ENCODE assay signal across 19 cellular contexts in genomic region chr3:132435239-132435910, GRCh38. TPM values are rescaled to one million over a fixed set of nuclear protein-coding genes. Genes with fewer than 3 reads are reported as not detected.
DNase-seq lines count a peak whose midpoint lies in the region; ATAC-seq and TF ChIP-seq lines count a peak whose summit lies in the region.
"Had no signal": no experiment of that assay in that cellular context is flagged by ENCODE, and none has a peak within 500 bp of the region (broad histone marks: within the 10 kb centered on the region; RNA-seq: fewer than 3 reads in every experiment).

No MANE protein-coding gene starts in this region.

- H3K27me3 ChIP-seq in sigmoid colon, result no peaks in the 10 kb centered on the region
- H3K27me3 ChIP-seq: testis had no signal

- no peak for TF ChIP-seq CTCF in NB4 (IDR thresholded peaks at IDR 0.05; ENCODE audit: low read depth, low read length)
- TF ChIP-seq CTCF in sigmoid colon (IDR thresholded peaks at IDR 0.05), result no peak

- peaks cover 9% of the 10 kb centered on the region for H3K36me3 Mint-ChIP-seq in activated CD4-positive, alpha-beta T cell treated with anti-CD3 and anti-CD28 coated beads, Interleukin-2, amount 10 ng/mL, durations not matched to agents 24 days and 14 days (ENCODE audit: low read depth)
- peaks cover 44% of the 10 kb centered on the region for H3K36me3 Mint-ChIP-seq in dendritic cell treated with granulocyte-macrophage colony-stimulating factor and Interleukin-4, amounts not matched to agents 40 ng/mL and 50 ng/mL, for 4 days (ENCODE audit: low read depth)
- H3K36me3 Mint-ChIP-seq in stimulated activated naive B cell treated with anti-CD40 and anti-IgM and Interleukin-4, amounts not matched to agents 10 μg/mL and 1 μg/mL and 100 μg/mL, for 72 hours, result peaks cover 15 to 31% of the 10 kb centered on the region in 2 donors

- H3K4me3 ChIP-seq in NB4 (ENCODE audit: low read depth, low read length) (no peak overlapping the region), sigmoid colon (no peak overlapping the region)
- H3K4me3 ChIP-seq: A549, lung, skin epidermis, testis had no signal

- no peak for TF ChIP-seq EP300 in sigmoid colon (IDR thresholded peaks at IDR 0.05)

- no peak overlapping the region for H3K4me3 Mint-ChIP-seq in activated CD4-positive, alpha-beta T cell treated with anti-CD3 and anti-CD28 coated beads, Interleukin-2, amount 10 ng/mL, durations not matched to agents 24 days and 14 days
- H3K4me3 Mint-ChIP-seq in dendritic cell treated with granulocyte-macrophage colony-stimulating factor and Interleukin-4, amounts not matched to agents 40 ng/mL and 50 ng/mL, for 4 days, result no peak overlapping the region
- no peak overlapping the region for H3K4me3 Mint-ChIP-seq in stimulated activated naive B cell treated with anti-CD40 and anti-IgM and Interleukin-4, amounts not matched to agents 10 μg/mL and 1 μg/mL and 100 μg/mL, for 72 hours
- H3K4me3 Mint-ChIP-seq: WTC11 had no signal

- H3K4me1 ChIP-seq in sigmoid colon, result peaks cover 0 to 13% (median 7%) of the 10 kb centered on the region in 4 donors

- DNase-seq in activated CD4-positive, alpha-beta T cell treated with anti-CD3 and anti-CD28 coated beads, Interleukin-2, amount 10 ng/mL, durations not matched to agents 24 days and 14 days, result no peak
- DNase-seq in activated CD4-positive, alpha-beta T cell treated with anti-CD3 and anti-CD28 coated beads for 48 hours, result no peak
- DNase-seq in NB4 (ENCODE audit: low read depth) (peak; percentile 9), sigmoid colon (no peak), GF-D8 (lab: John Stamatoyannopoulos, UW) (no peak)
- no peak for DNase-seq in stimulated activated naive B cell treated with anti-CD40 and anti-IgM and Interleukin-4, amounts not matched to agents 10 μg/mL and 1 μg/mL and 100 μg/mL, for 72 hours
- DNase-seq: DMS153; NCI-H1930; posterior cingulate gyrus; stimulated activated CD4-positive, alpha-beta T cell treated with anti-CD3 and anti-CD28 coated beads, Interleukin-4, amount 100 ng/mL, for 4 hours; testis had no signal

- intact Hi-C loops in activated CD4-positive, alpha-beta T cell treated with anti-CD3 and anti-CD28 coated beads, Interleukin-2, amount 10 ng/mL, durations not matched to agents 24 days and 14 days (cut with micrococcal nuclease), result loop anchor here (2.0 kb wide), 1 partner anchor 15 kb away; no protein-coding TSS in a partner anchor
- intact Hi-C loops in dendritic cell treated with granulocyte-macrophage colony-stimulating factor and Interleukin-4, amounts not matched to agents 40 ng/mL and 50 ng/mL, for 4 days (cut with micrococcal nuclease), result no loop called here
- intact Hi-C loops in sigmoid colon (cut with DNase I), result no loop called here

- peak overlapping the region in 3 of 4 donors; percentile 7 to 25 (median 13) for H3K27ac ChIP-seq in sigmoid colon
- H3K27ac ChIP-seq: A549, C4-2B had no signal

- WGBS in sigmoid colon, 2 donors, result 31 to 69% methylated on average over 3 of the region's 3 CpGs

- no peaks in the 10 kb centered on the region for H3K27me3 Mint-ChIP-seq in activated CD4-positive, alpha-beta T cell treated with anti-CD3 and anti-CD28 coated beads, Interleukin-2, amount 10 ng/mL, durations not matched to agents 24 days and 14 days
- H3K27me3 Mint-ChIP-seq in dendritic cell treated with granulocyte-macrophage colony-stimulating factor and Interleukin-4, amounts not matched to agents 40 ng/mL and 50 ng/mL, for 4 days, result no peaks in the 10 kb centered on the region
- no peaks in the 10 kb centered on the region for H3K27me3 Mint-ChIP-seq in stimulated activated naive B cell treated with anti-CD40 and anti-IgM and Interleukin-4, amounts not matched to agents 10 μg/mL and 1 μg/mL and 100 μg/mL, for 72 hours

- peaks cover 0 to 19% (median 0%) of the 10 kb centered on the region in 4 donors for H3K36me3 ChIP-seq in sigmoid colon

- no peaks in the 10 kb centered on the region for H3K9me3 Mint-ChIP-seq in activated CD4-positive, alpha-beta T cell treated with anti-CD3 and anti-CD28 coated beads, Interleukin-2, amount 10 ng/mL, durations not matched to agents 24 days and 14 days
- no peaks in the 10 kb centered on the region for H3K9me3 Mint-ChIP-seq in dendritic cell treated with granulocyte-macrophage colony-stimulating factor and Interleukin-4, amounts not matched to agents 40 ng/mL and 50 ng/mL, for 4 days
- H3K9me3 Mint-ChIP-seq in stimulated activated naive B cell treated with anti-CD40 and anti-IgM and Interleukin-4, amounts not matched to agents 10 μg/mL and 1 μg/mL and 100 μg/mL, for 72 hours, result no peaks in the 10 kb centered on the region
- H3K9me3 Mint-ChIP-seq: WTC11 had no signal

- no peaks in the 10 kb centered on the region for H3K9me3 ChIP-seq in sigmoid colon
- H3K9me3 ChIP-seq: A549, testis had no signal

- ATAC-seq in GM21515 (IDR thresholded peaks at IDR 0.05; ENCODE audit: unreplicated experiment), result no peak
- ATAC-seq in stimulated activated naive B cell treated with anti-CD40 and anti-IgM and Interleukin-4, amounts not matched to agents 10 μg/mL and 1 μg/mL and 100 μg/mL, for 72 hours (replicated peaks), result no peak
- ATAC-seq: A549, esophagus mucosa, WTC11 had no signal

- H3K4me1 Mint-ChIP-seq in activated CD4-positive, alpha-beta T cell treated with anti-CD3 and anti-CD28 coated beads, Interleukin-2, amount 10 ng/mL, durations not matched to agents 24 days and 14 days, result peaks cover 12% of the 10 kb centered on the region
- H3K4me1 Mint-ChIP-seq in dendritic cell treated with granulocyte-macrophage colony-stimulating factor and Interleukin-4, amounts not matched to agents 40 ng/mL and 50 ng/mL, for 4 days (ENCODE audit: low read depth), result peaks cover 42% of the 10 kb centered on the region
- peaks cover 7 to 34% of the 10 kb centered on the region in 2 donors for H3K4me1 Mint-ChIP-seq in stimulated activated naive B cell treated with anti-CD40 and anti-IgM and Interleukin-4, amounts not matched to agents 10 μg/mL and 1 μg/mL and 100 μg/mL, for 72 hours
- H3K4me1 Mint-ChIP-seq: WTC11 had no signal

- H3K27ac Mint-ChIP-seq in activated CD4-positive, alpha-beta T cell treated with anti-CD3 and anti-CD28 coated beads, Interleukin-2, amount 10 ng/mL, durations not matched to agents 24 days and 14 days, result peak overlapping the region; percentile 28
- peak overlapping the region; percentile 86 for H3K27ac Mint-ChIP-seq in dendritic cell treated with granulocyte-macrophage colony-stimulating factor and Interleukin-4, amounts not matched to agents 40 ng/mL and 50 ng/mL, for 4 days
- H3K27ac Mint-ChIP-seq in stimulated activated naive B cell treated with anti-CD40 and anti-IgM and Interleukin-4, amounts not matched to agents 10 μg/mL and 1 μg/mL and 100 μg/mL, for 72 hours, result no peak overlapping the region
- H3K27ac Mint-ChIP-seq: WTC11 had no signal

- no peak for TF ChIP-seq POLR2A in NB4 (IDR thresholded peaks at IDR 0.05; ENCODE audit: extremely low read depth, insufficient read length)
- TF ChIP-seq POLR2A in sigmoid colon (IDR thresholded peaks at IDR 0.05), result no peak

RNA-seq across cellular contexts. Expression of gene DNAJC13, which starts 18.1 kb away (rescaled TPM):
- total RNA-seq in activated CD4-positive, alpha-beta T cell treated with anti-CD3 and anti-CD28 coated beads, Interleukin-2, amount 10 ng/mL, durations not matched to agents 24 days and 14 days, result 33.6 and 34.0 TPM in 2 replicates
- total RNA-seq in sigmoid colon, result 10 to 100 TPM; 33.2 to 55.9 (median 46.5) TPM
- polyA plus RNA-seq in sigmoid colon, result 10 to 100 TPM in 2 of 3 donors, 1 to 10 TPM in 1; 9.0 to 14.3 (median 12.4) TPM
